ENCODE assay signal across 27 cellular contexts in genomic region chr2:8595821-8596600, GRCh38.
A peak's percentile ranks its signal among the peaks of the same experiment; 100 is the strongest.
DNase-seq lines count a peak whose midpoint lies in the region; ATAC-seq and TF ChIP-seq lines count a peak whose summit lies in the region.
"Had no signal": no experiment of that assay in that cellular context is flagged by ENCODE, and none has a peak within 500 bp of the region (broad histone marks: within the 10 kb centered on the region; RNA-seq: fewer than 3 reads in every experiment).

No MANE protein-coding gene starts in this region.

- H3K4me1 ChIP-seq in right lobe of liver (peaks cover 0 to 14% (median 2%) of the 10 kb centered on the region in 4 donors), trophoblast cell (ENCODE audit: control insufficient read depth in 1 of 2, insufficient read depth in 2 of 2, low read length in 2 of 2) (peaks cover 9 to 13% of the 10 kb centered on the region in 2 experiments), testis (no peaks in the 10 kb centered on the region)
- H3K4me1 ChIP-seq: breast epithelium, gastroesophageal sphincter had no signal

- intact Hi-C loops in Right ventricle myocardium inferior (cut with DNase I) (no loop called here), left ventricle myocardium superior (cut with micrococcal nuclease) (no loop called here), right lobe of liver (cut with DNase I) (no loop called here), testis (cut with DNase I; ENCODE audit: low total_unique reads) (no loop called here)
- intact Hi-C loops in activated CD4-positive, alpha-beta memory T cell treated with anti-CD3 and anti-CD28 coated beads for 36 hours (cut with micrococcal nuclease) = no loop called here

- no peak for TF ChIP-seq POLR2A in right lobe of liver (IDR thresholded peaks at IDR 0.05)
- no peak for TF ChIP-seq POLR2A in testis (IDR thresholded peaks at IDR 0.05)

- H4K8ac ChIP-seq in trophoblast cell (ENCODE audit: low read depth, low read length) = no peak overlapping the region

- ATAC-seq in Right ventricle myocardium inferior = no peak
- no peak for ATAC-seq in left ventricle myocardium superior
- no peak for ATAC-seq in right lobe of liver
- no peak for ATAC-seq in WTC11
- ATAC-seq: gastroesophageal sphincter, Panc1 had no signal

- peak overlapping the region; percentile 13 for H3K14ac ChIP-seq in trophoblast cell (ENCODE audit: low read length)

- DNase-seq in Right ventricle myocardium inferior (ENCODE audit: missing footprints) = peak; percentile 68
- DNase-seq in left ventricle myocardium superior = no peak
- peak; percentile 2 for DNase-seq in MV-4-11 (lab: John Stamatoyannopoulos, UW)
- peak in 2 of 3 donors; percentile 30 to 39 for DNase-seq in right lobe of liver
- no peak for DNase-seq in trophoblast cell
- no peak for DNase-seq in activated CD4-positive, alpha-beta memory T cell treated with anti-CD3 and anti-CD28 coated beads for 36 hours
- DNase-seq in WTC11 (ENCODE audit: low spot score) = no peak
- DNase-seq in testis = no peak
- DNase-seq: activated CD4-positive, CD25-positive, alpha-beta regulatory T cell treated with anti-CD3 and anti-CD28 coated beads, Interleukin-2, amount 50 U/mL, for 72 hours; activated CD8-positive, alpha-beta T cell treated with anti-CD3 and anti-CD28 coated beads for 36 hours; anterior cingulate cortex; CD8-positive, alpha-beta memory T cell; DMS53; HCEC 1CT; mesendoderm; NCI-H1048; NCI-H1694; NCI-H446; NCI-H774; SHP77 treated with DMSO at 0.1 percent for 48 hours; small intestine; stimulated activated naive CD4-positive, alpha-beta T cell had no signal

- H3K27me3 ChIP-seq in right lobe of liver (no peaks in the 10 kb centered on the region), trophoblast cell (ENCODE audit: insufficient read depth, low read length) (no peaks in the 10 kb centered on the region), testis (no peaks in the 10 kb centered on the region)
- H3K27me3 ChIP-seq: breast epithelium, gastroesophageal sphincter, vagina had no signal

- H3K36me3 Mint-ChIP-seq in activated CD4-positive, alpha-beta memory T cell treated with anti-CD3 and anti-CD28 coated beads for 36 hours = no peaks in the 10 kb centered on the region
- H3K36me3 Mint-ChIP-seq in WTC11 = no peaks in the 10 kb centered on the region
- H3K36me3 Mint-ChIP-seq: activated naive CD8-positive, alpha-beta T cell; CD8-positive, alpha-beta memory T cell had no signal

- H3K4me3 Mint-ChIP-seq in activated CD4-positive, alpha-beta memory T cell treated with anti-CD3 and anti-CD28 coated beads for 36 hours = no peak overlapping the region
- no peak overlapping the region for H3K4me3 Mint-ChIP-seq in WTC11
- H3K4me3 Mint-ChIP-seq: activated CD8-positive, alpha-beta T cell treated with anti-CD3 and anti-CD28 coated beads for 36 hours; activated naive CD8-positive, alpha-beta T cell; CD8-positive, alpha-beta memory T cell had no signal

- no peak overlapping the region for H3K23ac ChIP-seq in trophoblast cell (ENCODE audit: low read length)

- POLR2A ChIA-PET in activated CD4-positive, alpha-beta memory T cell treated with anti-CD3 and anti-CD28 coated beads for 36 hours (lab: Charles Lee) = no interaction called here
- POLR2A ChIA-PET in WTC11 (lab: Charles Lee) = no interaction called here

- H3K27ac ChIP-seq in right lobe of liver (no peak overlapping the region), trophoblast cell (ENCODE audit: low read depth, low read length) (no peak overlapping the region), testis (no peak overlapping the region)
- H3K27ac ChIP-seq: breast epithelium, gastroesophageal sphincter, vagina had no signal

- H2BK120ac ChIP-seq in trophoblast cell (ENCODE audit: insufficient read depth, low read length, poor library complexity) = no peak overlapping the region

- no peaks in the 10 kb centered on the region for H3K79me2 ChIP-seq in trophoblast cell (ENCODE audit: control insufficient read depth, insufficient read depth, low read length, poor library complexity)

- H2BK12ac ChIP-seq in trophoblast cell (ENCODE audit: low read length) = no peak overlapping the region

- 75% methylated on average over 17 of the region's 26 CpGs for WGBS in right lobe of liver (ENCODE audit: insufficient coverage, low coverage, low lambda C conversion rate, missing lambda C conversion rate)
- WGBS in trophoblast cell (ENCODE audit: extremely low coverage, insufficient coverage, insufficient read length) = no CpG with 5 or more reads among the region's 26 CpGs
- WGBS in testis, 2 donors = 86 to 87% methylated on average over 26 of the region's 26 CpGs

- CTCF ChIA-PET in activated CD4-positive, alpha-beta memory T cell treated with anti-CD3 and anti-CD28 coated beads for 36 hours (lab: Charles Lee) = no interaction called here
- CTCF ChIA-PET in WTC11 (lab: Charles Lee) = no interaction called here

- H4K12ac ChIP-seq in trophoblast cell (ENCODE audit: low read depth, low read length) = no peak overlapping the region

- no peak overlapping the region for H3K18ac ChIP-seq in trophoblast cell (ENCODE audit: low read length)

- no peaks in the 10 kb centered on the region for H3K27me3 Mint-ChIP-seq in activated CD4-positive, alpha-beta memory T cell treated with anti-CD3 and anti-CD28 coated beads for 36 hours
- H3K27me3 Mint-ChIP-seq in WTC11 (ENCODE audit: low read depth) = no peaks in the 10 kb centered on the region
- H3K27me3 Mint-ChIP-seq: activated CD8-positive, alpha-beta T cell treated with anti-CD3 and anti-CD28 coated beads for 36 hours; activated naive CD8-positive, alpha-beta T cell had no signal

- H3K9me3 ChIP-seq in right lobe of liver (no peaks in the 10 kb centered on the region), trophoblast cell (ENCODE audit: insufficient read depth, low read depth, low read length) (peaks cover 3% of the 10 kb centered on the region), testis (no peaks in the 10 kb centered on the region)
- H3K9me3 ChIP-seq: breast epithelium, gastroesophageal sphincter, vagina had no signal

- H3K4me3 ChIP-seq in right lobe of liver (no peak overlapping the region), trophoblast cell (ENCODE audit: low read depth, low read length) (peak overlapping the region; percentile 51), testis (no peak overlapping the region)
- H3K4me3 ChIP-seq: breast epithelium, gastroesophageal sphincter, vagina had no signal

- H3K4me1 Mint-ChIP-seq in activated CD4-positive, alpha-beta memory T cell treated with anti-CD3 and anti-CD28 coated beads for 36 hours (ENCODE audit: low read depth) = peaks cover 16% of the 10 kb centered on the region
- H3K4me1 Mint-ChIP-seq in WTC11 = 0 out of 2 replicates have a peak, but pooled peaks cover 2% of the 10 kb centered on the region

- no peak overlapping the region for H2AFZ ChIP-seq in trophoblast cell (ENCODE audit: insufficient read depth, low read length, poor library complexity)

- H3K4me2 ChIP-seq in trophoblast cell (ENCODE audit: low read length) = no peak overlapping the region

- H3K79me1 ChIP-seq in trophoblast cell (ENCODE audit: low read length) = peaks cover 15% of the 10 kb centered on the region

- no peaks in the 10 kb centered on the region for H3K9me3 Mint-ChIP-seq in activated CD4-positive, alpha-beta memory T cell treated with anti-CD3 and anti-CD28 coated beads for 36 hours
- no peaks in the 10 kb centered on the region for H3K9me3 Mint-ChIP-seq in WTC11
- H3K9me3 Mint-ChIP-seq: activated CD8-positive, alpha-beta T cell treated with anti-CD3 and anti-CD28 coated beads for 36 hours; CD8-positive, alpha-beta memory T cell had no signal

- no peak overlapping the region for H3K27ac Mint-ChIP-seq in activated CD4-positive, alpha-beta memory T cell treated with anti-CD3 and anti-CD28 coated beads for 36 hours
- H3K27ac Mint-ChIP-seq in WTC11 = no peak overlapping the region
- H3K27ac Mint-ChIP-seq: activated CD8-positive, alpha-beta T cell treated with anti-CD3 and anti-CD28 coated beads for 36 hours had no signal

- H3K36me3 ChIP-seq in right lobe of liver (no peaks in the 10 kb centered on the region), trophoblast cell (ENCODE audit: control insufficient read depth in 1 of 2, insufficient read depth in 2 of 2, low read length in 2 of 2) (no peaks in the 10 kb centered on the region), testis (ENCODE audit: low read depth, missing control alignments) (no peaks in the 10 kb centered on the region)
- H3K36me3 ChIP-seq: breast epithelium, gastroesophageal sphincter, vagina had no signal

- no peak overlapping the region for H3K9ac ChIP-seq in trophoblast cell (ENCODE audit: low read length)

- H3K4ac ChIP-seq in trophoblast cell (ENCODE audit: low read depth, low read length) = no peak overlapping the region

- peak overlapping the region; percentile 8 for H4K91ac ChIP-seq in trophoblast cell (ENCODE audit: low read depth, low read length)

- H2AK5ac ChIP-seq in trophoblast cell (ENCODE audit: low read length) = no peak overlapping the region

- H2BK5ac ChIP-seq in trophoblast cell (ENCODE audit: low read depth, low read length, poor library complexity) = no peak overlapping the region

- no peak for TF ChIP-seq CTCF in right lobe of liver (IDR thresholded peaks at IDR 0.05)
- no peak for TF ChIP-seq CTCF in WTC11 (IDR thresholded peaks at IDR 0.05)
- TF ChIP-seq CTCF in testis (IDR thresholded peaks at IDR 0.05) = no peak

TF ChIP-seq in WTC11, 78 proteins besides CTCF, POLR2A, EP300 and RAD21:
- TF ChIP-seq E2F4 (CRISPR knock-in tag; IDR thresholded peaks at IDR 0.05; ENCODE audit: borderline replicate concordance, low read depth) (no peak), FOXJ3 (CRISPR knock-in tag; IDR thresholded peaks at IDR 0.05; ENCODE audit: borderline replicate concordance) (no peak), CREB1 (CRISPR knock-in tag; IDR thresholded peaks at IDR 0.05) (no peak), CDX4 (CRISPR knock-in tag; IDR thresholded peaks at IDR 0.05; ENCODE audit: borderline replicate concordance) (no peak), CREM (CRISPR knock-in tag; IDR thresholded peaks at IDR 0.05) (no peak)

Comparison
In these comparisons a context has a peak if more than half of its experiments do, and no peak if none do; other contexts are left out.
1. DNase-seq: peak in Right ventricle myocardium inferior (single experiment), MV-4-11 (single experiment) and right lobe of liver (2 of 3); none in left ventricle myocardium superior (single experiment), trophoblast cell (0 of 2), activated CD4-positive, alpha-beta memory T cell treated with anti-CD3 and anti-CD28 coated beads for 36 hours (single experiment), WTC11 (single experiment) and testis (single experiment).